ENCODE assay signal across 8 cellular contexts in genomic region chr7:130758429-130759056, GRCh38. TPM values are rescaled to one million over a fixed set of nuclear protein-coding genes. Genes with fewer than 3 reads are reported as not detected.
DNase-seq lines count a peak whose midpoint lies in the region; ATAC-seq and TF ChIP-seq lines count a peak whose summit lies in the region.

No MANE protein-coding gene starts in this region.

- TF ChIP-seq CTCF in esophagus squamous epithelium (IDR thresholded peaks at IDR 0.05) (peak; percentile 35 to 67 (median 59)), parathyroid adenoma (IDR thresholded peaks at IDR 0.05) (peak; percentile 73)

- no peak overlapping the region for H3K27ac ChIP-seq in esophagus squamous epithelium
- no peak overlapping the region for H3K27ac ChIP-seq in parathyroid adenoma

- H3K36me3 ChIP-seq in esophagus squamous epithelium (no peaks in the 10 kb centered on the region), parathyroid adenoma (ENCODE audit: control insufficient read depth, insufficient read depth, low read length) (no peaks in the 10 kb centered on the region)

- DNase-seq in DMS153 treated with DMSO at 0.1 percent for 48 hours (lab: John Stamatoyannopoulos, UW; ENCODE audit: unreplicated experiment), result peak; percentile 67
- DNase-seq in Kasumi-1 (lab: John Stamatoyannopoulos, UW), result peak; percentile 76 to 89
- DNase-seq in RPMI7951 (ENCODE audit: low read depth), result peak; percentile 52
- no peak for DNase-seq in esophagus squamous epithelium (lab: John Stamatoyannopoulos, UW)
- DNase-seq in cerebellar nuclear complex (lab: John Stamatoyannopoulos, UW), result no peak

- H3K4me1 ChIP-seq in esophagus squamous epithelium (no peaks in the 10 kb centered on the region), parathyroid adenoma (no peaks in the 10 kb centered on the region)

- TF ChIP-seq POLR2A in esophagus squamous epithelium (IDR thresholded peaks at IDR 0.05), result no peak

- no peaks in the 10 kb centered on the region for H3K9me3 ChIP-seq in esophagus squamous epithelium
- H3K9me3 ChIP-seq in parathyroid adenoma (ENCODE audit: control insufficient read depth, low read length), result no peaks in the 10 kb centered on the region

- H3K4me2 ChIP-seq in parathyroid adenoma (ENCODE audit: low read length), result no peak overlapping the region

- H3K9ac ChIP-seq in parathyroid adenoma, result no peak overlapping the region

- no peaks in the 10 kb centered on the region for H3K79me2 ChIP-seq in parathyroid adenoma

- no peak overlapping the region for H2AFZ ChIP-seq in parathyroid adenoma

- ATAC-seq in HG02610 (IDR thresholded peaks at IDR 0.05; ENCODE audit: unreplicated experiment) (no peak), HG03469 (IDR thresholded peaks at IDR 0.05; ENCODE audit: unreplicated experiment) (no peak)

- intact Hi-C loops in esophagus squamous epithelium (cut with DNase I), result no loop called here

- 0 to 3% methylated on average over 2 of the region's 2 CpGs for WGBS in esophagus squamous epithelium, 2 donors

- peaks cover 0 to 12% (median 0%) of the 10 kb centered on the region in 4 donors for H3K27me3 ChIP-seq in esophagus squamous epithelium
- H3K27me3 ChIP-seq in parathyroid adenoma (ENCODE audit: control insufficient read depth, insufficient read depth, low read length), result no peaks in the 10 kb centered on the region

- no peak overlapping the region for H3K4me3 ChIP-seq in esophagus squamous epithelium
- H3K4me3 ChIP-seq in parathyroid adenoma (ENCODE audit: low read depth, low read length), result no peak overlapping the region

RNA-seq across cellular contexts. Expression of gene KLF14, which starts 24.5 kb away (rescaled TPM):
- total RNA-seq in RPMI7951 (2014; rRNA removed; shearing (Covaris generic)), result under 0.01 and 0.12 TPM in 2 replicates
- under 1 TPM in 2 of 4 donors, not detected in 2; under 0.01 to 0.13 TPM for total RNA-seq in esophagus squamous epithelium

Comparison
In these comparisons a context has a peak if more than half of its experiments do, and no peak if none do; other contexts are left out.
1. DNase-seq: peak in DMS153 treated with DMSO at 0.1 percent for 48 hours (single experiment), Kasumi-1 (2 of 2) and RPMI7951 (single experiment); none in esophagus squamous epithelium (single experiment) and cerebellar nuclear complex (0 of 2).